Comparison of ENCODE assay signal across 16 cellular contexts in the genomic region with DNA sequence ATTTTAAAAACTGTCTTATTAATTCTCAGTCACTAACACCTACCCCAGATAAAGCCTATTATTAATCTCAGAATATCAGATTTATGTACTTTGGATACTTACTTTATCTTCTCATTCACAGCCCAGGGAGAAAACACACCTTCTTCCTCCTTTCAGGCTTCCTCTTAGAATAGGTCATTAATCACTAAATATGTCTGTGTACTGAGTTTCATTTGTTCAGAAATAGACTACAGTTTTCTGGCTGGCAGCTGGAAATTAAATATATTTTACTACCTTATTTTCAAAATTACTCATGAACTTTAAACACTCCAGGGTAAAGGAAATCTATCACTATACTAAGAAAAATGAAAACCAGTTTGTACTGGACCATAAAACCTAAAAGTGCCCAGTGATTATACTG.
DNase-seq lines count a peak whose midpoint lies in the region; ATAC-seq and TF ChIP-seq lines count a peak whose summit lies in the region.
"Had no signal": no experiment of that assay in that cellular context is flagged by ENCODE, and none has a peak within 500 bp of the region (broad histone marks: within the 10 kb centered on the region; RNA-seq: fewer than 3 reads in every experiment).

No MANE protein-coding gene starts in this region.

- no TSS peak for BruUV-seq in mammary epithelial cell (replicated peaks; lab: Mats Ljungman, UMichigan)

- DNase-seq in mammary epithelial cell (no peak), H7 (no peak), tibial artery (no peak), vagina (ENCODE audit: extremely low spot score in 2 of 2) (no peak)
- DNase-seq: activated CD8-positive, alpha-beta T cell treated with anti-CD3 and anti-CD28 coated beads for 36 hours; activated T-cell treated with anti-CD3 and anti-CD28 coated beads, Interleukin-2, amount 50 U/mL, for 72 hours; left cardiac atrium; NCI-H146; SHP77; spleen; stimulated activated CD8-positive, alpha-beta memory T cell treated with anti-CD3 and anti-CD28 coated beads, Interleukin-4, amount 100 ng/mL, for 48 hours had no signal

- dilution Hi-C loops in mammary epithelial cell (cut with HindIII; ENCODE audit: low sequenced_read_pairs), result no loop called here

- H3K4me1 ChIP-seq in mammary epithelial cell (ENCODE audit: insufficient read depth, low read length) (peaks cover 30% of the 10 kb centered on the region), skeletal muscle tissue (ENCODE audit: control insufficient read depth in 3 of 3, insufficient read depth in 3 of 3, low read length in 3 of 3) (peaks cover 11 to 27% (median 20%) of the 10 kb centered on the region in 3 donors), tibial artery (peaks cover 0 to 94% (median 18%) of the 10 kb centered on the region in 4 donors), vagina (no peaks in the 10 kb centered on the region)

- H3K27ac ChIP-seq in mammary epithelial cell (ENCODE audit: insufficient read depth, low read depth, low read length) (peak overlapping the region; percentile 69), skeletal muscle tissue (ENCODE audit: low read depth, low read length) (peak overlapping the region; percentile 32), tibial artery (no peak overlapping the region), vagina (no peak overlapping the region)
- H3K27ac ChIP-seq: spleen had no signal

- TF ChIP-seq POLR2A in vagina (IDR thresholded peaks at IDR 0.05), result no peak

- H3K79me2 ChIP-seq in mammary epithelial cell (ENCODE audit: insufficient read depth, low read length), result peaks cover 32% of the 10 kb centered on the region

- TF ChIP-seq CTCF in mammary epithelial cell (conservative IDR thresholded peaks at IDR 0.05 in 1 of 2, IDR thresholded peaks at IDR 0.05 in 1 of 2; ENCODE audit: extremely low read depth in 1 of 2, insufficient read depth in 1 of 2, low read depth in 1 of 2, low read length in 2 of 2) (no peak), tibial artery (IDR thresholded peaks at IDR 0.05) (no peak), vagina (IDR thresholded peaks at IDR 0.05) (no peak)

- H3K4me3 ChIP-seq in mammary epithelial cell (replicated peaks in 1 of 3; ENCODE audit: insufficient read depth in 1 of 3, low read depth in 2 of 3, low read length in 3 of 3) (no peak overlapping the region), skeletal muscle tissue (ENCODE audit: low read length in 3 of 3) (no peak overlapping the region), H7 (ENCODE audit: insufficient read depth, low read depth, low read length) (no peak overlapping the region), tibial artery (no peak overlapping the region), vagina (no peak overlapping the region)
- H3K4me3 ChIP-seq: spleen had no signal

- H3K27me3 ChIP-seq in mammary epithelial cell (ENCODE audit: insufficient read depth, low read length), result no peaks in the 10 kb centered on the region
- H3K27me3 ChIP-seq in skeletal muscle tissue (ENCODE audit: control insufficient read depth in 3 of 3, insufficient read depth in 3 of 3, low read length in 3 of 3), result no peaks in the 10 kb centered on the region
- no peaks in the 10 kb centered on the region for H3K27me3 ChIP-seq in H7 (ENCODE audit: control insufficient read depth, insufficient read depth, low read length)
- H3K27me3 ChIP-seq in tibial artery, result no peaks in the 10 kb centered on the region
- H3K27me3 ChIP-seq in vagina, result no peaks in the 10 kb centered on the region
- H3K27me3 ChIP-seq: spleen had no signal

- H3K9ac ChIP-seq in mammary epithelial cell (ENCODE audit: insufficient read depth, low read length) (peak overlapping the region; percentile 12), skeletal muscle tissue (ENCODE audit: low read depth in 1 of 3, low read length in 3 of 3) (no peak overlapping the region)

- peak overlapping the region; percentile 59 for H3K4me2 ChIP-seq in mammary epithelial cell (ENCODE audit: insufficient read depth, low read depth, low read length)

- H2AFZ ChIP-seq in mammary epithelial cell (ENCODE audit: low read depth, low read length), result no peak overlapping the region

- H3K9me3 ChIP-seq in mammary epithelial cell (replicated peaks; ENCODE audit: insufficient read depth, low read length) (no peaks in the 10 kb centered on the region), skeletal muscle tissue (ENCODE audit: control insufficient read depth in 3 of 3, low read length in 3 of 3) (no peaks in the 10 kb centered on the region), tibial artery (no peaks in the 10 kb centered on the region), vagina (no peaks in the 10 kb centered on the region)
- H3K9me3 ChIP-seq: spleen had no signal

- intact Hi-C loops in mammary epithelial cell (cut with micrococcal nuclease) (no loop called here), tibial artery (cut with DNase I; ENCODE audit: low total_unique reads) (no loop called here), vagina (cut with DNase I) (no loop called here)

- H4K20me1 ChIP-seq in mammary epithelial cell (ENCODE audit: insufficient read depth, low read length), result no peaks in the 10 kb centered on the region

- H3K36me3 ChIP-seq in mammary epithelial cell (ENCODE audit: insufficient read depth, low read length) (no peaks in the 10 kb centered on the region), skeletal muscle tissue (ENCODE audit: control insufficient read depth in 3 of 3, insufficient read depth in 3 of 3, low read length in 3 of 3) (no peaks in the 10 kb centered on the region), H7 (replicated peaks; ENCODE audit: control insufficient read depth, insufficient read depth, low read length) (no peaks in the 10 kb centered on the region), tibial artery (no peaks in the 10 kb centered on the region), vagina (no peaks in the 10 kb centered on the region)
- H3K36me3 ChIP-seq: spleen had no signal

- ATAC-seq in GM19463 (IDR thresholded peaks at IDR 0.05; ENCODE audit: unreplicated experiment), result peak; percentile 40
- ATAC-seq in HG03442 (IDR thresholded peaks at IDR 0.05; ENCODE audit: unreplicated experiment), result peak; percentile 39
- ATAC-seq: activated CD8-positive, alpha-beta T cell treated with anti-CD3 and anti-CD28 coated beads for 36 hours; activated naive CD4-positive, alpha-beta T cell treated with anti-CD3 and anti-CD28 coated beads, Interleukin-2, amount 50 U/mL, for 72 hours; activated T-cell treated with anti-CD3 and anti-CD28 coated beads, Interleukin-2, amount 50 U/mL, for 72 hours; HCT116 had no signal

- in situ Hi-C loops in mammary epithelial cell (cut with MboI; ENCODE audit: low sequenced_read_pairs in 2 of 2), result no loop called here

- CTCF ChIA-PET in mammary epithelial cell (lab: Charles Lee; ENCODE audit: low non-redundant PET), result no interaction called here

Comparison
In these comparisons a context has a peak if more than half of its experiments do, and no peak if none do; other contexts are left out.
1. H3K27ac ChIP-seq: peak in mammary epithelial cell (single experiment) and skeletal muscle tissue (single experiment); none in tibial artery (0 of 2) and vagina (single experiment).